ENCODE assay signal across 7 cellular contexts in the genomic region with DNA sequence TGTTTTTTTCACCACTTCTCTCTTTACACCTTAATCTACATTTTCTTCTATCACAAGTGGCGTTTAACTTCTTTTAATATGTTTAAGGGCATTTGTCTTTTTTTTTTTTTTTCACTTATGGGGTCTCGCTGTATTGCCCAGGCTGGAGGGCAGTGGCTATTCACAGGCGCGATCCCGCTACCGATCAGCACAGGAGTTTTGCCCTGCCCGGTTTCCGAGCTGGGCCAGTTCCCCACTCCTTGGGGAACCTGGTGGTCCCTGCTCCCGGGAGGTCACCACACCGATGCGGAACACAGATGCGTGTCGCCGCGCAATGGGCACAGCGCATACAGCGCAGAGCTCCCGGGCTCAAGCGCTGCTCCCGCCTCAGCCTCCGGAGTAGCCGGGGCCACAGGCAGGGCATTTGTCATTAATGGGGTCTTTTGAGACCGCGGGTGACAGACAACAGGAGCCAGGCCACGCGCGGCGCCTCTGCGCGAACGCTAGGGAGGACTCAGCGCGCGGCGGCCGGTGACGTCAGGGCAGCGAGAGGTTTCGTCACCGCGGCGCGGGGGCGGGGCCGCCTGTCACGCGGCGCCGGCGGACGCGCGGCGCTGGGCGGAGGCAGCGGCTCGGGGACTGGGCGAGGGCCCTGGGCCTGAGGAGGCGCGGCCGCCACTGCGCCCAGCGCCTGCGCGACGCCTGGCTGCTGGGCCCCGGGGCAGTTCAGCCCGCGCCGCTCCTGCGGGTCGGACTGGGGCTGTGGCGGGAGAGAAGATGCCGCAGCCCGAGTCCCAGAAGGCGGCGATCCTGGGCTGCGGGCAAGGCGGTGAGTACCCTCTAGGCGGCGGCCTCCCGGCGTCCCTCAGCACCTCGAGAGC. TPM values are rescaled to one million over a fixed set of nuclear protein-coding genes. Genes with fewer than 3 reads are reported as not detected.
DNase-seq lines count a peak whose midpoint lies in the region; ATAC-seq and TF ChIP-seq lines count a peak whose summit lies in the region.

Gene GALNT11 (plus strand): TSS at position 598 of the 860 bp plus-strand sequence. CDS start 68,554 bp downstream, outside the sequence.

- H3K36me3 Mint-ChIP-seq in brain = peaks cover 39% of the 10 kb centered on the region

- H3K9me3 Mint-ChIP-seq in brain = peaks cover 7 to 15% (median 10%) of the 10 kb centered on the region in 5 experiments

- H3K4me1 Mint-ChIP-seq in brain = peaks cover 36% of the 10 kb centered on the region

- DNase-seq in NCI-H1694 treated with DMSO at 0.1 percent for 48 hours (lab: John Stamatoyannopoulos, UW) = peak; percentile 63
- DNase-seq in UCSD-AML1 (lab: John Stamatoyannopoulos, UW; ENCODE audit: unreplicated experiment) = peak; percentile 73
- DNase-seq in skeletal muscle cell (ENCODE audit: low read depth) = peak; percentile 44

- peak within 1 kb of the TSS; percentile 85 to 92 (median 90) for H3K27ac Mint-ChIP-seq in brain

- peaks cover 7% of the 10 kb centered on the region for H3K27me3 Mint-ChIP-seq in brain

- TF ChIP-seq CTCF in brain (conservative IDR thresholded peaks at IDR 0.05) = peak; percentile 46 to 64

- H3K4me3 ChIP-seq in iPS-11a (ENCODE audit: low read depth, low read length) (peak within 1 kb of the TSS; percentile 67), skeletal muscle cell (ENCODE audit: low read depth, low read length) (peak within 1 kb of the TSS; percentile 80)

- peak within 1 kb of the TSS; percentile 92 to 94 (median 92) for H3K4me3 Mint-ChIP-seq in brain

- ATAC-seq in GM18499 (IDR thresholded peaks at IDR 0.05; ENCODE audit: insufficient read depth, unreplicated experiment) (peak; percentile 83), HG02840 (IDR thresholded peaks at IDR 0.05; ENCODE audit: low FRiP score, unreplicated experiment) (peak; percentile 96)

RNA-seq across cellular contexts. Expression of gene GALNT11, which starts in this region (rescaled TPM):
- polyA plus RNA-seq in brain (ENCODE audit: insufficient read depth, low read depth, low replicate concordance) = 23.8 TPM

Comparison
In these comparisons a context has a peak if more than half of its experiments do, and no peak if none do; other contexts are left out.
1. Peak in every context shown above with its lines: DNase-seq, ATAC-seq and H3K4me3 ChIP-seq.